Comparison of ENCODE assay signal across 8 cellular contexts in genomic region chr19:2016041-2016807, GRCh38. TPM values are rescaled to one million over a fixed set of nuclear protein-coding genes. Genes with fewer than 3 reads are reported as not detected.
DNase-seq lines count a peak whose midpoint lies in the region; ATAC-seq lines count a peak whose summit lies in the region.

No MANE protein-coding gene starts in this region.

- no peak overlapping the region for H2BK120ac ChIP-seq in trophoblast cell (ENCODE audit: insufficient read depth, low read length, poor library complexity)

- H3K14ac ChIP-seq in trophoblast cell (ENCODE audit: low read length): no peak overlapping the region

- DNase-seq in DMS153 (lab: John Stamatoyannopoulos, UW) (peak; percentile 32), Karpas-422 (peak; percentile 90), RKO (ENCODE audit: low spot score) (peak; percentile 51), Right ventricle myocardium superior (peak; percentile 79), trophoblast cell (peak in 1 of 2 donors; percentile 46), OCI-M2 (lab: John Stamatoyannopoulos, UW; ENCODE audit: unreplicated experiment) (no peak)
- DNase-seq in activated naive CD8-positive, alpha-beta T cell treated with anti-CD3 and anti-CD28 coated beads, Interleukin-2, amount 50 U/mL, for 24 hours: peak; percentile 63

- no peak overlapping the region for H3K23ac ChIP-seq in trophoblast cell (ENCODE audit: low read length)

- no peaks in the 10 kb centered on the region for H3K9me2 ChIP-seq in Karpas-422 (replicated peaks; ENCODE audit: insufficient read depth, low read length)

- no peak overlapping the region for H2BK5ac ChIP-seq in trophoblast cell (ENCODE audit: low read depth, low read length, poor library complexity)

- H2AK5ac ChIP-seq in trophoblast cell (ENCODE audit: low read length): no peak overlapping the region

- no peak overlapping the region for H3K27ac ChIP-seq in Karpas-422 (ENCODE audit: low read length)
- H3K27ac ChIP-seq in trophoblast cell (ENCODE audit: low read depth, low read length): peak overlapping the region; percentile 25

- H3K27me3 ChIP-seq in Karpas-422 (ENCODE audit: low read length) (no peaks in the 10 kb centered on the region), trophoblast cell (ENCODE audit: insufficient read depth, low read length) (no peaks in the 10 kb centered on the region)

- ATAC-seq in activated naive CD8-positive, alpha-beta T cell treated with anti-CD3 and anti-CD28 coated beads, Interleukin-2, amount 50 U/mL, for 24 hours: peak; percentile 42
- ATAC-seq in Right ventricle myocardium superior (ENCODE audit: poor library complexity): peak; percentile 83
- no peak for ATAC-seq in HG03175 (IDR thresholded peaks at IDR 0.05; ENCODE audit: unreplicated experiment)

- H3K4ac ChIP-seq in trophoblast cell (ENCODE audit: low read depth, low read length): no peak overlapping the region

- H3K4me3 Mint-ChIP-seq in activated naive CD8-positive, alpha-beta T cell treated with anti-CD3 and anti-CD28 coated beads, Interleukin-2, amount 50 U/mL, for 24 hours: peak overlapping the region; percentile 49

- H3K9ac ChIP-seq in Karpas-422 (ENCODE audit: low read length): peak overlapping the region; percentile 69
- no peak overlapping the region for H3K9ac ChIP-seq in trophoblast cell (ENCODE audit: low read length)

- H3K36me3 ChIP-seq in Karpas-422 (ENCODE audit: insufficient read depth, low read length): peaks cover 8% of the 10 kb centered on the region; the same call in 1 of the 2 replicates
- no peaks in the 10 kb centered on the region for H3K36me3 ChIP-seq in trophoblast cell (ENCODE audit: control insufficient read depth in 1 of 2, insufficient read depth in 2 of 2, low read length in 2 of 2)

- H4K8ac ChIP-seq in trophoblast cell (ENCODE audit: low read depth, low read length): no peak overlapping the region

- H2AFZ ChIP-seq in Karpas-422 (ENCODE audit: low read length) (0 out of 2 replicates have a peak overlapping the region, but pooled peaks have one; percentile 32), trophoblast cell (ENCODE audit: insufficient read depth, low read length, poor library complexity) (no peak overlapping the region)

- peaks cover 14% of the 10 kb centered on the region for H3K4me1 ChIP-seq in Karpas-422 (ENCODE audit: low read length)
- peaks cover 10 to 11% of the 10 kb centered on the region in 2 experiments for H3K4me1 ChIP-seq in trophoblast cell (ENCODE audit: control insufficient read depth in 1 of 2, insufficient read depth in 2 of 2, low read length in 2 of 2)

- H4K91ac ChIP-seq in trophoblast cell (ENCODE audit: low read depth, low read length): peak overlapping the region; percentile 32

- peaks cover 3% of the 10 kb centered on the region for H3K79me1 ChIP-seq in trophoblast cell (ENCODE audit: low read length)

- peak overlapping the region; percentile 67 for H3K4me3 ChIP-seq in Karpas-422 (ENCODE audit: low read length)
- H3K4me3 ChIP-seq in trophoblast cell (ENCODE audit: low read depth, low read length): no peak overlapping the region

- H3K18ac ChIP-seq in trophoblast cell (ENCODE audit: low read length): no peak overlapping the region

- no peak overlapping the region for H2BK12ac ChIP-seq in trophoblast cell (ENCODE audit: low read length)

- intact Hi-C loops in Right ventricle myocardium superior (cut with DNase I): no loop called here

- no peaks in the 10 kb centered on the region for H3K9me3 Mint-ChIP-seq in activated naive CD8-positive, alpha-beta T cell treated with anti-CD3 and anti-CD28 coated beads, Interleukin-2, amount 50 U/mL, for 24 hours

- no CpG with 5 or more reads among the region's 23 CpGs for WGBS in trophoblast cell (ENCODE audit: extremely low coverage, insufficient coverage, insufficient read length)

- H4K20me1 ChIP-seq in Karpas-422 (ENCODE audit: insufficient read depth, low read depth, low read length): peaks cover 5% of the 10 kb centered on the region; the same call in 1 of the 2 replicates

- H3K36me3 Mint-ChIP-seq in activated naive CD8-positive, alpha-beta T cell treated with anti-CD3 and anti-CD28 coated beads, Interleukin-2, amount 50 U/mL, for 24 hours (ENCODE audit: low read depth): no peaks in the 10 kb centered on the region

- H3K4me2 ChIP-seq in Karpas-422 (ENCODE audit: low read depth, low read length, poor library complexity, severe bottlenecking) (peak overlapping the region; percentile 60), trophoblast cell (ENCODE audit: low read length) (no peak overlapping the region)

- peak overlapping the region; percentile 6 for H4K12ac ChIP-seq in trophoblast cell (ENCODE audit: low read depth, low read length)

- no peak overlapping the region for H3K27ac Mint-ChIP-seq in activated naive CD8-positive, alpha-beta T cell treated with anti-CD3 and anti-CD28 coated beads, Interleukin-2, amount 50 U/mL, for 24 hours

- H3K9me3 ChIP-seq in Karpas-422 (ENCODE audit: low read length): no peaks in the 10 kb centered on the region
- H3K9me3 ChIP-seq in trophoblast cell (ENCODE audit: insufficient read depth, low read depth, low read length): peaks cover 5% of the 10 kb centered on the region

- peaks cover 45% of the 10 kb centered on the region for H3K79me2 ChIP-seq in Karpas-422 (ENCODE audit: low read length)
- peaks cover 4% of the 10 kb centered on the region for H3K79me2 ChIP-seq in trophoblast cell (ENCODE audit: control insufficient read depth, insufficient read depth, low read length, poor library complexity)

- H3K27me3 Mint-ChIP-seq in activated naive CD8-positive, alpha-beta T cell treated with anti-CD3 and anti-CD28 coated beads, Interleukin-2, amount 50 U/mL, for 24 hours: no peaks in the 10 kb centered on the region

- peaks cover 13% of the 10 kb centered on the region for H3K4me1 Mint-ChIP-seq in activated naive CD8-positive, alpha-beta T cell treated with anti-CD3 and anti-CD28 coated beads, Interleukin-2, amount 50 U/mL, for 24 hours

RNA-seq across cellular contexts. Expression of gene BTBD2, which starts 0.7 kb away (rescaled TPM):
- total RNA-seq in Karpas-422 (2014; rRNA removed; shearing (Covaris generic); ENCODE audit: low replicate concordance): 66.8 and 112 TPM in 2 replicates
- total RNA-seq in Right ventricle myocardium superior: 56.3 TPM
- polyA plus RNA-seq in trophoblast cell (2013): 43.8 and 44.5 TPM in 2 replicates

RNA-seq across cellular contexts. Expression of gene MKNK2, which starts 34.8 kb away (rescaled TPM):
- 526 and 862 TPM in 2 replicates for total RNA-seq in Karpas-422 (2014; rRNA removed; shearing (Covaris generic); ENCODE audit: low replicate concordance)
- total RNA-seq in Right ventricle myocardium superior: 238 TPM
- polyA plus RNA-seq in trophoblast cell (2013): 339 and 368 TPM in 2 replicates
